ENCODE assay signal across 16 cellular contexts in genomic region chr6:35023091-35023490, GRCh38.
A peak's percentile ranks its signal among the peaks of the same experiment; 100 is the strongest.
DNase-seq lines count a peak whose midpoint lies in the region; TF ChIP-seq lines count a peak whose summit lies in the region.
"Had no signal": no experiment of that assay in that cellular context is flagged by ENCODE, and none has a peak within 500 bp of the region (broad histone marks: within the 10 kb centered on the region; RNA-seq: fewer than 3 reads in every experiment).

No MANE protein-coding gene starts in this region.

- peak overlapping the region; percentile 30; the same call in 1 of the 2 replicates for H3K27ac ChIP-seq in HUES6 (ENCODE audit: low read depth, low read length)
- peak overlapping the region; percentile 61 to 82 for H3K27ac ChIP-seq in coronary artery
- peak overlapping the region; percentile 83 for H3K27ac ChIP-seq in muscle layer of colon (ENCODE audit: low read depth, low read length)
- peak overlapping the region; percentile 59 for H3K27ac ChIP-seq in temporal lobe (ENCODE audit: low read depth, low read length)
- H3K27ac ChIP-seq: parathyroid adenoma had no signal

- H3K4me1 ChIP-seq in HUES6 (ENCODE audit: control insufficient read depth, insufficient read depth, low read length) (peaks cover 71% of the 10 kb centered on the region), muscle layer of colon (ENCODE audit: insufficient read depth, low read length) (peaks cover 89% of the 10 kb centered on the region)

- no peaks in the 10 kb centered on the region for H3K27me3 ChIP-seq in HUES6 (ENCODE audit: control insufficient read depth, insufficient read depth, low read length)
- H3K27me3 ChIP-seq in muscle layer of colon (ENCODE audit: control insufficient read depth in 1 of 2, insufficient read depth in 2 of 2, low read length in 2 of 2), result no peaks in the 10 kb centered on the region

- H3K9ac ChIP-seq in HUES6 (ENCODE audit: low read length), result no peak overlapping the region
- H3K9ac ChIP-seq in muscle layer of colon (ENCODE audit: low read length), result peak overlapping the region; percentile 29
- H3K9ac ChIP-seq: parathyroid adenoma had no signal

- H3K4me3 ChIP-seq in HUES6 (ENCODE audit: low read depth, low read length) (peak overlapping the region; percentile 9; the same call in 1 of the 2 replicates), coronary artery (peak overlapping the region; percentile 10), muscle layer of colon (ENCODE audit: low read depth in 1 of 2, low read length in 2 of 2) (peak overlapping the region in 1 of 2 donors; percentile 19)

- no peak for TF ChIP-seq CTCF in coronary artery (IDR thresholded peaks at IDR 0.05)

- H3K36me3 ChIP-seq in HUES6 (ENCODE audit: control insufficient read depth, insufficient read depth, low read length) (peaks cover 6% of the 10 kb centered on the region; the same call in 1 of the 2 replicates), muscle layer of colon (ENCODE audit: insufficient read depth, low read length) (peaks cover 4% of the 10 kb centered on the region)

- H3K9me3 ChIP-seq in HUES6 (ENCODE audit: control insufficient read depth, insufficient read depth, low read depth, low read length) (no peaks in the 10 kb centered on the region), muscle layer of colon (ENCODE audit: low read length) (no peaks in the 10 kb centered on the region)

- DNase-seq in coronary artery (ENCODE audit: low spot score) (no peak), DMS114 treated with DMSO at 0.1 percent for 48 hours (lab: John Stamatoyannopoulos, UW; ENCODE audit: unreplicated experiment) (no peak), NCI-H748 treated with DMSO at 0.1 percent for 48 hours (lab: John Stamatoyannopoulos, UW) (no peak), SW 1271 (lab: John Stamatoyannopoulos, UW) (no peak), CD1c-positive myeloid dendritic cell (ENCODE audit: extremely low spot score) (no peak)
- DNase-seq: activated CD4-positive, alpha-beta T cell treated with anti-CD3 and anti-CD28 coated beads, Interleukin-2, amount 50 U/mL, for 1 hour; activated naive CD4-positive, alpha-beta T cell treated with Interleukin-2 at 50 U/mL for 16 hours; anterior cingulate cortex; CD8-positive, alpha-beta memory T cell; foreskin fibroblast; naive thymus-derived CD4-positive, alpha-beta T cell; NCI-H187 treated with DMSO at 0.1 percent for 48 hours had no signal

Comparison
In these comparisons a context has a peak if more than half of its experiments do, and no peak if none do; other contexts are left out.
1. H3K27ac ChIP-seq: peak in every context shown above with its lines; median percentile 83 in muscle layer of colon; 72 in coronary artery; 59 in temporal lobe; 30 in HUES6.